18 cellular contexts compared by ENCODE assay signal in the genomic region with DNA sequence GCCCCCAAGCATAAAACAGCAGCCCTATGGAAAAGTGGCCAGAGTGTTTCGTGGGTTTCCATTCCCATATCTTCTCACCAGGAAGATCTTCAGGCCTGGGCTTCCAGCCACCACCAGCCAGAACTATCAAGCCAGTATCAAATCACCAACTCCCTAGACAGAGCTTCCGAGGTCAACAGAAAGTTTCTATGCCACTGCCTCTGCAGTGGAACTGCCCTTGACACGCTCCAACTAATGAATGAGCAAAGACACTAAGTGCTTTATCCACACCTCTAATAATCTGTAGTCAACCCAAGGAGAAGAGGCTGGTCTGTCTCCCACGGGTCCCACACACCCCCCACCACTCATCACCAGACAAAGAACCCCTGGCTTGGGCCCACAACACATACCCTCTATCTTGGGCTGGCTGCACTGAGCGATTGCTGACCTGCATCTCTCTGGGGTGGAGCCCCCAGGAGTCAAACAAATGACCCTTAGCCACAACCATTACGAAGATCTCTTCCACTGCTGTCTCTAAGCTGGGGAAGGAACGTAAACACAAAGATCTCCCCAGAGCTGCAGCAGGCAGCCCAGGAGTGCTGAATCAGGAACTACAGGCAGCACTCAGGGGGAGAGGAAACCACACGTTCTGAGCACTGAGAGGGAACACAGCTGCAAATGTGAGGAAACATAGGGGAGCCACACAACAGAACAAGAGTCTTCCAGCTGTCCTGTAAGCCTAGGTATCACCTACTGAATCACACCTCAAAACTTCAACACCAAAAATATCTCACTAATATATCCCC. TPM values are rescaled to one million over a fixed set of nuclear protein-coding genes. Genes with fewer than 3 reads are reported as not detected.
DNase-seq lines count a peak whose midpoint lies in the region; ATAC-seq and TF ChIP-seq lines count a peak whose summit lies in the region.
"Had no signal": no experiment of that assay in that cellular context is flagged by ENCODE, and none has a peak within 500 bp of the region (broad histone marks: within the 10 kb centered on the region; RNA-seq: fewer than 3 reads in every experiment).

No MANE protein-coding gene starts in this region.

- H2AFZ ChIP-seq in Loucy (ENCODE audit: low read length) = peak overlapping the region; percentile 76; the same call in 1 of the 2 replicates

- peaks cover 0 to 2% (median 0%) of the 10 kb centered on the region in 7 donors for H3K4me1 Mint-ChIP-seq in naive thymus-derived CD4-positive, alpha-beta T cell
- no peaks in the 10 kb centered on the region for H3K4me1 Mint-ChIP-seq in activated T-helper 1 cell treated with anti-CD3 and anti-CD28 coated beads, Interleukin-12 subunit alpha, Interleukin-12 subunit beta, Interleukin-2, Interleukin-4 antibody, amounts not matched to agents 30 ng/mL and 10 ng/mL and 1 ng/mL, durations not matched to agents 14 hours and 24 hours and 36 hours (ENCODE audit: low read depth)
- H3K4me1 Mint-ChIP-seq: activated CD4-positive, alpha-beta T cell treated with anti-CD3 and anti-CD28 coated beads for 36 hours had no signal

- H3K4me2 ChIP-seq in Loucy (ENCODE audit: low read depth, low read length, poor library complexity, severe bottlenecking) = peak overlapping the region; percentile 33

- peaks cover 9% of the 10 kb centered on the region for H3K4me1 ChIP-seq in Loucy (ENCODE audit: insufficient read depth, low read length, poor library complexity, severe bottlenecking)
- H3K4me1 ChIP-seq in naive thymus-derived CD4-positive, alpha-beta T cell (ENCODE audit: control insufficient read depth in 2 of 2, insufficient read depth in 2 of 2, low read length in 2 of 2) = no peaks in the 10 kb centered on the region
- H3K4me1 ChIP-seq: SJSA1 had no signal

- H3K27ac ChIP-seq in naive thymus-derived CD4-positive, alpha-beta T cell (ENCODE audit: low read depth, low read length) = no peak overlapping the region
- H3K27ac ChIP-seq in brain microvascular endothelial cell = no peak overlapping the region
- H3K27ac ChIP-seq: ovary, SJSA1 had no signal

- CTCF ChIA-PET in naive thymus-derived CD4-positive, alpha-beta T cell (lab: Charles Lee) = no interaction called here

- H4K20me1 ChIP-seq in Loucy (ENCODE audit: insufficient read depth, low read length, poor library complexity, severe bottlenecking) = no peaks in the 10 kb centered on the region

- H3F3A ChIP-seq in Loucy (ENCODE audit: low read depth) = no peaks in the 10 kb centered on the region

- H3K36me3 ChIP-seq in Loucy (ENCODE audit: insufficient read depth, low read length) = no peaks in the 10 kb centered on the region
- H3K36me3 ChIP-seq in naive thymus-derived CD4-positive, alpha-beta T cell (ENCODE audit: control insufficient read depth in 2 of 3, insufficient read depth in 3 of 3, low read length in 3 of 3) = no peaks in the 10 kb centered on the region
- H3K36me3 ChIP-seq in brain microvascular endothelial cell (replicated peaks) = no peaks in the 10 kb centered on the region
- H3K36me3 ChIP-seq: MG63, ovary, SJSA1 had no signal

- in situ Hi-C loops in brain microvascular endothelial cell (cut with HindIII; ENCODE audit: low pct_ligation_motif_present, low sequenced_read_pairs) = no loop called here

- ATAC-seq in naive thymus-derived CD4-positive, alpha-beta T cell = peak; percentile 44
- no peak for ATAC-seq in HG02763 (IDR thresholded peaks at IDR 0.05; ENCODE audit: unreplicated experiment)
- ATAC-seq: activated CD4-positive, alpha-beta T cell treated with anti-CD3 and anti-CD28 coated beads for 36 hours; esophagus mucosa had no signal

- intact Hi-C loops in naive thymus-derived CD4-positive, alpha-beta T cell (cut with micrococcal nuclease) = no loop called here
- intact Hi-C loops in activated T-helper 1 cell treated with anti-CD3 and anti-CD28 coated beads, Interleukin-12 subunit alpha, Interleukin-12 subunit beta, Interleukin-2, Interleukin-4 antibody, amounts not matched to agents 30 ng/mL and 10 ng/mL and 1 ng/mL, durations not matched to agents 14 hours and 24 hours and 36 hours (cut with micrococcal nuclease) = no loop called here

- H3K9ac ChIP-seq in Loucy (ENCODE audit: low read depth, low read length, poor library complexity, severe bottlenecking) = no peak overlapping the region

- no peak overlapping the region for H3K4me3 ChIP-seq in Loucy (ENCODE audit: low read length, poor library complexity, severe bottlenecking)
- no peak overlapping the region for H3K4me3 ChIP-seq in naive thymus-derived CD4-positive, alpha-beta T cell (ENCODE audit: low read length)
- no peak overlapping the region for H3K4me3 ChIP-seq in brain microvascular endothelial cell (ENCODE audit: low read depth, low read length)
- H3K4me3 ChIP-seq: MG63, ovary, SJSA1 had no signal

- TF ChIP-seq CTCF in Loucy (conservative IDR thresholded peaks at IDR 0.05; ENCODE audit: low read length) (no peak), brain microvascular endothelial cell (IDR thresholded peaks at IDR 0.05; ENCODE audit: low read depth, low read length, missing control alignments) (no peak)

- no peaks in the 10 kb centered on the region for H3K9me2 ChIP-seq in Loucy (replicated peaks; ENCODE audit: low read depth, low read length)

- peaks cover 0 to 46% (median 34%) of the 10 kb centered on the region in 5 donors for H3K27me3 Mint-ChIP-seq in naive thymus-derived CD4-positive, alpha-beta T cell
- peaks cover 2% of the 10 kb centered on the region for H3K27me3 Mint-ChIP-seq in activated T-helper 1 cell treated with anti-CD3 and anti-CD28 coated beads, Interleukin-12 subunit alpha, Interleukin-12 subunit beta, Interleukin-2, Interleukin-4 antibody, amounts not matched to agents 30 ng/mL and 10 ng/mL and 1 ng/mL, durations not matched to agents 14 hours and 24 hours and 36 hours (ENCODE audit: insufficient read depth)

- H3K9me3 ChIP-seq in Loucy (ENCODE audit: insufficient read depth, low read depth, low read length) = 0 out of 2 replicates have a peak, but pooled peaks cover 6% of the 10 kb centered on the region
- peaks cover 0 to 6% (median 0%) of the 10 kb centered on the region in 3 experiments for H3K9me3 ChIP-seq in naive thymus-derived CD4-positive, alpha-beta T cell (ENCODE audit: control insufficient read depth in 2 of 3, low read length in 3 of 3)
- H3K9me3 ChIP-seq: ovary, SJSA1 had no signal

- no peak overlapping the region for H3K4me3 Mint-ChIP-seq in naive thymus-derived CD4-positive, alpha-beta T cell
- no peak overlapping the region for H3K4me3 Mint-ChIP-seq in activated T-helper 1 cell treated with anti-CD3 and anti-CD28 coated beads, Interleukin-12 subunit alpha, Interleukin-12 subunit beta, Interleukin-2, Interleukin-4 antibody, amounts not matched to agents 30 ng/mL and 10 ng/mL and 1 ng/mL, durations not matched to agents 14 hours and 24 hours and 36 hours
- H3K4me3 Mint-ChIP-seq: activated CD4-positive, alpha-beta T cell treated with anti-CD3 and anti-CD28 coated beads for 36 hours had no signal

- H3K79me2 ChIP-seq in Loucy (ENCODE audit: insufficient read depth, low read length) = no peaks in the 10 kb centered on the region

- POLR2A ChIA-PET in naive thymus-derived CD4-positive, alpha-beta T cell (lab: Charles Lee) = no interaction called here

- H3K27ac Mint-ChIP-seq in naive thymus-derived CD4-positive, alpha-beta T cell = no peak overlapping the region
- no peak overlapping the region for H3K27ac Mint-ChIP-seq in activated T-helper 1 cell treated with anti-CD3 and anti-CD28 coated beads, Interleukin-12 subunit alpha, Interleukin-12 subunit beta, Interleukin-2, Interleukin-4 antibody, amounts not matched to agents 30 ng/mL and 10 ng/mL and 1 ng/mL, durations not matched to agents 14 hours and 24 hours and 36 hours
- H3K27ac Mint-ChIP-seq: activated CD4-positive, alpha-beta T cell treated with anti-CD3 and anti-CD28 coated beads for 36 hours had no signal

- H3K9me3 Mint-ChIP-seq in naive thymus-derived CD4-positive, alpha-beta T cell = peaks cover 3 to 31% (median 6%) of the 10 kb centered on the region in 11 donors
- no peaks in the 10 kb centered on the region for H3K9me3 Mint-ChIP-seq in activated T-helper 1 cell treated with anti-CD3 and anti-CD28 coated beads, Interleukin-12 subunit alpha, Interleukin-12 subunit beta, Interleukin-2, Interleukin-4 antibody, amounts not matched to agents 30 ng/mL and 10 ng/mL and 1 ng/mL, durations not matched to agents 14 hours and 24 hours and 36 hours

- peaks cover 0 to 4% (median 0%) of the 10 kb centered on the region in 5 donors for H3K36me3 Mint-ChIP-seq in naive thymus-derived CD4-positive, alpha-beta T cell
- H3K36me3 Mint-ChIP-seq in activated T-helper 1 cell treated with anti-CD3 and anti-CD28 coated beads, Interleukin-12 subunit alpha, Interleukin-12 subunit beta, Interleukin-2, Interleukin-4 antibody, amounts not matched to agents 30 ng/mL and 10 ng/mL and 1 ng/mL, durations not matched to agents 14 hours and 24 hours and 36 hours (ENCODE audit: low read depth) = no peaks in the 10 kb centered on the region

- no peaks in the 10 kb centered on the region for H3K27me3 ChIP-seq in Loucy (ENCODE audit: insufficient read depth, low read length, poor library complexity, severe bottlenecking)
- no peaks in the 10 kb centered on the region for H3K27me3 ChIP-seq in naive thymus-derived CD4-positive, alpha-beta T cell (ENCODE audit: control insufficient read depth in 2 of 2, insufficient read depth in 2 of 2, low read length in 2 of 2)
- no peaks in the 10 kb centered on the region for H3K27me3 ChIP-seq in brain microvascular endothelial cell (replicated peaks)
- H3K27me3 ChIP-seq: MG63, ovary, SJSA1 had no signal

- DNase-seq in GDM1 (lab: John Stamatoyannopoulos, UW) (peak; percentile 69), SKM-1 treated with dmso at 0.1 percent for 144 hours (lab: John Stamatoyannopoulos, UW; ENCODE audit: unreplicated experiment) (peak; percentile 44), brain microvascular endothelial cell (no peak)
- no peak for DNase-seq in naive thymus-derived CD4-positive, alpha-beta T cell
- no peak for DNase-seq in activated T-helper 1 cell treated with anti-CD3 and anti-CD28 coated beads, Interleukin-12 subunit alpha, Interleukin-12 subunit beta, Interleukin-2, Interleukin-4 antibody, amounts not matched to agents 30 ng/mL and 10 ng/mL and 1 ng/mL, durations not matched to agents 14 hours and 24 hours and 36 hours (ENCODE audit: low spot score)
- DNase-seq: activated CD4-positive, alpha-beta T cell treated with anti-CD3 and anti-CD28 coated beads for 36 hours; activated gamma-delta T cell treated with Interleukin-2 at 50 U/mL for 16 hours; caudate nucleus; effector CD4-positive, alpha-beta T cell; MG63; NCI-H1930; ovary had no signal

RNA-seq across cellular contexts. Expression of a gene that starts 9.7 kb away (rescaled TPM):
- total RNA-seq in naive thymus-derived CD4-positive, alpha-beta T cell = not detected
- not detected for polyA plus RNA-seq in naive thymus-derived CD4-positive, alpha-beta T cell
- total RNA-seq in activated T-helper 1 cell treated with anti-CD3 and anti-CD28 coated beads, Interleukin-12 subunit alpha, Interleukin-12 subunit beta, Interleukin-2, Interleukin-4 antibody, amounts not matched to agents 30 ng/mL and 10 ng/mL and 1 ng/mL, durations not matched to agents 14 hours and 24 hours and 36 hours = not detected in 2 replicates
- total RNA-seq: activated CD4-positive, alpha-beta T cell treated with anti-CD3 and anti-CD28 coated beads for 36 hours; esophagus mucosa; glomerular endothelial cell; ovary; SJSA1 had no signal
- polyA plus RNA-seq: ovary had no signal

RNA-seq across cellular contexts. Expression of a gene that starts 57.8 kb away (rescaled TPM):
- total RNA-seq in naive thymus-derived CD4-positive, alpha-beta T cell = not detected
- polyA plus RNA-seq in naive thymus-derived CD4-positive, alpha-beta T cell = not detected
- total RNA-seq in activated T-helper 1 cell treated with anti-CD3 and anti-CD28 coated beads, Interleukin-12 subunit alpha, Interleukin-12 subunit beta, Interleukin-2, Interleukin-4 antibody, amounts not matched to agents 30 ng/mL and 10 ng/mL and 1 ng/mL, durations not matched to agents 14 hours and 24 hours and 36 hours = not detected in 2 replicates
- total RNA-seq: activated CD4-positive, alpha-beta T cell treated with anti-CD3 and anti-CD28 coated beads for 36 hours; esophagus mucosa; glomerular endothelial cell; liver; ovary; SJSA1 had no signal
- polyA plus RNA-seq: liver, ovary had no signal

Comparison
In these comparisons a context has a peak if more than half of its experiments do, and no peak if none do; other contexts are left out.
1. DNase-seq: peak in GDM1 (single experiment) and SKM-1 treated with dmso at 0.1 percent for 144 hours (single experiment); none in naive thymus-derived CD4-positive, alpha-beta T cell (0 of 9), brain microvascular endothelial cell (single experiment) and activated T-helper 1 cell treated with anti-CD3 and anti-CD28 coated beads, Interleukin-12 subunit alpha, Interleukin-12 subunit beta, Interleukin-2, Interleukin-4 antibody, amounts not matched to agents 30 ng/mL and 10 ng/mL and 1 ng/mL, durations not matched to agents 14 hours and 24 hours and 36 hours (single experiment).